In the genomic region with DNA sequence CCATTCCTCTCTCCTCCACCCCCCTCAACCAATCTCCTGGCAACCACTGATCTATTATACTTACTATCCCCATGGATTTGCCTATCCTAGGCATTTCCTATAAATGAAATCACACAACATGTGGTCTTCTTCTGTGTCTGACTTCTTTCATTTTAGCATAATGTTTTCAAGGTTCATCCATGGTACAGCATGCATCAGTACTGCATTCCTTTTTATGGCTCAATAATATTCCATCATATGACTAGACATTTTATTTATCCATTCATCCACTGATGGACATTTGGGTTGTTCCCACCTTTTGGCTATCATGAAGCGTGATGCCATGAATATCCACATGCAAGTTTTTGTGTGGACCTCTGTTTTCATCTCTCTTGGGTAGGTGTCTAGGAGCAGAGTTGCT, we compare ENCODE assay signal across 22 cellular contexts.
A peak's percentile ranks its signal among the peaks of the same experiment; 100 is the strongest.
DNase-seq lines count a peak whose midpoint lies in the region; ATAC-seq and TF ChIP-seq lines count a peak whose summit lies in the region.
"Had no signal": no experiment of that assay in that cellular context is flagged by ENCODE, and none has a peak within 500 bp of the region (broad histone marks: within the 10 kb centered on the region; RNA-seq: fewer than 3 reads in every experiment).

No MANE protein-coding gene starts in this region.

- no peak overlapping the region for H3K4me2 ChIP-seq in IMR-90 (ENCODE audit: low read depth, low read length)
- H3K4me2 ChIP-seq in mammary epithelial cell (ENCODE audit: insufficient read depth, low read depth, low read length): no peak overlapping the region
- H3K4me2 ChIP-seq: BLaER1 had no signal

- H3K4me3 ChIP-seq in ACC112 (ENCODE audit: low read depth, low read length): no peak overlapping the region
- no peak overlapping the region for H3K4me3 ChIP-seq in IMR-90 (ENCODE audit: insufficient read depth, low read depth, low read length)
- H3K4me3 ChIP-seq in mammary epithelial cell (replicated peaks in 1 of 3; ENCODE audit: insufficient read depth in 1 of 3, low read depth in 2 of 3, low read length in 3 of 3): no peak overlapping the region
- no peak overlapping the region for H3K4me3 ChIP-seq in right lobe of liver
- H3K4me3 ChIP-seq: ascending aorta, BLaER1, left lung, Peyer's patch, skin epidermis, tibial artery had no signal

- ATAC-seq in IMR-90 (ENCODE audit: low read depth) (no peak), right lobe of liver (no peak), GM18511 (IDR thresholded peaks at IDR 0.05; ENCODE audit: unreplicated experiment) (no peak)
- no peak for ATAC-seq in activated CD4-positive, CD25-positive, alpha-beta regulatory T cell treated with anti-CD3 and anti-CD28 coated beads, Interleukin-2, amount 50 U/mL, for 24 hours
- ATAC-seq: left lung; stimulated activated naive CD8-positive, alpha-beta T cell treated with anti-CD3 and anti-CD28 coated beads, Interleukin-15, amount 100 ng/mL, for 72 hours had no signal

- CTCF ChIA-PET in IMR-90 (lab: Yijun Ruan, JAX): no interaction called here
- CTCF ChIA-PET in mammary epithelial cell (lab: Charles Lee; ENCODE audit: low non-redundant PET): no interaction called here

- H2BK120ac ChIP-seq in IMR-90 (ENCODE audit: low read depth, low read length): peak overlapping the region; percentile 82

- DNase-seq in IMR-90: peak; percentile 11
- no peak for DNase-seq in mammary epithelial cell
- no peak for DNase-seq in right lobe of liver
- DNase-seq in amniotic stem cell (lab: John Stamatoyannopoulos, UW): no peak
- DNase-seq: activated CD4-positive, alpha-beta memory T cell treated with anti-CD3 and anti-CD28 coated beads for 36 hours; DMS79; GF-D8; left lung; NCI-H187; NCI-H2171; NCI-H524 treated with DMSO at 0.1 percent for 48 hours; NK-92 treated with Interleukin-12 subunit alpha and Interleukin-12 subunit beta, amount 100 ng/mL, for 24 hours; Peyer's patch; SIG-M5; stimulated activated naive CD8-positive, alpha-beta T cell treated with anti-CD3 and anti-CD28 coated beads, Interleukin-15, amount 100 ng/mL, for 72 hours; tibial artery had no signal

- H2AK5ac ChIP-seq in IMR-90 (ENCODE audit: low read depth, low read length): peak overlapping the region; percentile 64

- H3K36me3 ChIP-seq in ACC112 (ENCODE audit: insufficient read depth, low read length) (no peaks in the 10 kb centered on the region), IMR-90 (ENCODE audit: control insufficient read depth, insufficient read depth, low read length) (no peaks in the 10 kb centered on the region), mammary epithelial cell (ENCODE audit: insufficient read depth, low read length) (no peaks in the 10 kb centered on the region), right lobe of liver (no peaks in the 10 kb centered on the region)
- H3K36me3 ChIP-seq: ascending aorta, left lung, Peyer's patch, tibial artery had no signal

- peak overlapping the region; percentile 65 for H4K91ac ChIP-seq in IMR-90 (ENCODE audit: insufficient read depth, low read depth, low read length)

- TF ChIP-seq CTCF in IMR-90 (conservative IDR thresholded peaks at IDR 0.05; ENCODE audit: low read depth, low read length) (no peak), mammary epithelial cell (conservative IDR thresholded peaks at IDR 0.05 in 1 of 2, IDR thresholded peaks at IDR 0.05 in 1 of 2; ENCODE audit: extremely low read depth in 1 of 2, insufficient read depth in 1 of 2, low read depth in 1 of 2, low read length in 2 of 2) (no peak), right lobe of liver (IDR thresholded peaks at IDR 0.05) (no peak)

- H3K27ac ChIP-seq in ACC112 (ENCODE audit: low read depth, low read length): peak overlapping the region; percentile 72; the same call in 1 of the 2 replicates
- no peak overlapping the region for H3K27ac ChIP-seq in IMR-90 (ENCODE audit: insufficient read depth, low read length)
- peak overlapping the region; percentile 77 for H3K27ac ChIP-seq in mammary epithelial cell (ENCODE audit: insufficient read depth, low read depth, low read length)
- H3K27ac ChIP-seq in right lobe of liver: peak overlapping the region; percentile 61 to 81 (median 72)
- H3K27ac ChIP-seq: ascending aorta, BLaER1, left lung, Peyer's patch, skin epidermis, tibial artery had no signal

- intact Hi-C loops in IMR-90 (cut with micrococcal nuclease) (no loop called here), mammary epithelial cell (cut with micrococcal nuclease) (loop anchor here (2.0 kb wide), 1 partner anchor 47 kb away; no protein-coding TSS in a partner anchor), right lobe of liver (cut with DNase I) (loop anchor here in 1 of 2 donors (10.0 kb wide), 1 partner anchor 53 kb away; no protein-coding TSS in a partner anchor)

- H2AK9ac ChIP-seq in IMR-90 (replicated peaks; ENCODE audit: low read depth, low read length, poor library complexity): no peak overlapping the region

- no peaks in the 10 kb centered on the region for H4K20me1 ChIP-seq in IMR-90 (ENCODE audit: insufficient read depth, low read length)
- H4K20me1 ChIP-seq in mammary epithelial cell (ENCODE audit: insufficient read depth, low read length): no peaks in the 10 kb centered on the region
- H4K20me1 ChIP-seq: BLaER1 had no signal

- H2BK20ac ChIP-seq in IMR-90 (ENCODE audit: low read depth, low read length): peak overlapping the region; percentile 80

- no CpG with 5 or more reads among the region's 1 CpG for WGBS in IMR-90 (ENCODE audit: extremely low coverage in 2 of 2, insufficient read length in 1 of 2), 2 experiments
- WGBS in mammary epithelial cell (ENCODE audit: low coverage, missing lambda C conversion rate): 100% methylated on average over 1 of the region's 1 CpG
- WGBS in right lobe of liver (ENCODE audit: insufficient coverage, low coverage, low lambda C conversion rate, missing lambda C conversion rate): 100% methylated on average over 1 of the region's 1 CpG

- BruUV-seq in IMR-90 (replicated peaks; lab: Mats Ljungman, UMichigan) (no TSS peak), mammary epithelial cell (replicated peaks; lab: Mats Ljungman, UMichigan) (no TSS peak)

- dilution Hi-C loops in IMR-90 (cut with HindIII; ENCODE audit: low sequenced_read_pairs, unreplicated experiment): no loop called here
- dilution Hi-C loops in mammary epithelial cell (cut with HindIII; ENCODE audit: low sequenced_read_pairs): no loop called here

- H3K79me2 ChIP-seq in ACC112 (ENCODE audit: control insufficient read depth, insufficient read depth, low read length, unreplicated experiment) (no peaks in the 10 kb centered on the region), mammary epithelial cell (ENCODE audit: insufficient read depth, low read length) (no peaks in the 10 kb centered on the region)

- no peak for TF ChIP-seq POLR2A in IMR-90 (IDR thresholded peaks at IDR 0.05; ENCODE audit: low read depth, low read length)
- no peak for TF ChIP-seq POLR2A in right lobe of liver (IDR thresholded peaks at IDR 0.05)

- peaks cover 17% of the 10 kb centered on the region for H3K9me1 ChIP-seq in IMR-90 (ENCODE audit: insufficient read depth, low read length)

- H2BK15ac ChIP-seq in IMR-90 (ENCODE audit: low read depth, low read length): peak overlapping the region; percentile 99

- no peak overlapping the region for H3K9ac ChIP-seq in IMR-90 (ENCODE audit: low read depth, low read length)
- H3K9ac ChIP-seq in mammary epithelial cell (ENCODE audit: insufficient read depth, low read length): no peak overlapping the region
- H3K9ac ChIP-seq: BLaER1 had no signal

- no peak overlapping the region for H3K56ac ChIP-seq in IMR-90 (ENCODE audit: extremely low read depth, insufficient read depth, low read length)

- peak overlapping the region; percentile 45 for H3K4ac ChIP-seq in IMR-90 (ENCODE audit: low read depth, low read length)

- H4K8ac ChIP-seq in IMR-90 (ENCODE audit: low read depth in 2 of 2, low read length in 2 of 2): peak overlapping the region in 1 of 2 experiments; percentile 91; a peak in 1 of 4 replicates

- POLR2A ChIA-PET in IMR-90 (lab: Charles Lee; ENCODE audit: unreplicated experiment): no interaction called here

- in situ Hi-C loops in IMR-90 (cut with MboI; ENCODE audit: low sequenced_read_pairs): no loop called here
- in situ Hi-C loops in mammary epithelial cell (cut with MboI; ENCODE audit: low sequenced_read_pairs in 2 of 2): loop anchor here in 1 of 2 donors (10.0 kb wide), 1 partner anchor 63 kb away; no protein-coding TSS in a partner anchor

- peak overlapping the region; percentile 17; the same call in 1 of the 2 replicates for H4K5ac ChIP-seq in IMR-90 (ENCODE audit: low read depth, low read length)

- TF ChIP-seq RAD21 in IMR-90 (IDR thresholded peaks at IDR 0.05; ENCODE audit: low read length): no peak

- peak overlapping the region; percentile 64; the same call in 1 of the 2 replicates for H3K18ac ChIP-seq in IMR-90 (ENCODE audit: low read depth, low read length)

- peak overlapping the region; percentile 57 for H2BK5ac ChIP-seq in IMR-90 (ENCODE audit: low read depth, low read length, poor library complexity, severe bottlenecking)

- no peak overlapping the region for H2AFZ ChIP-seq in ACC112 (ENCODE audit: low read length, unreplicated experiment)
- no peak overlapping the region for H2AFZ ChIP-seq in IMR-90 (replicated peaks; ENCODE audit: low read length, poor library complexity)
- H2AFZ ChIP-seq in mammary epithelial cell (ENCODE audit: low read depth, low read length): no peak overlapping the region

- no peak overlapping the region for H3K23ac ChIP-seq in IMR-90 (ENCODE audit: low read depth, low read length)

- H3K4me1 ChIP-seq in ACC112 (ENCODE audit: control insufficient read depth, insufficient read depth, low read length, unreplicated experiment): peaks cover 27% of the 10 kb centered on the region
- H3K4me1 ChIP-seq in IMR-90 (ENCODE audit: control insufficient read depth, insufficient read depth, low read length): peaks cover 13% of the 10 kb centered on the region
- H3K4me1 ChIP-seq in mammary epithelial cell (ENCODE audit: insufficient read depth, low read length): peaks cover 20% of the 10 kb centered on the region
- H3K4me1 ChIP-seq in right lobe of liver: peaks cover 0 to 46% (median 17%) of the 10 kb centered on the region in 4 donors
- H3K4me1 ChIP-seq: ascending aorta, Peyer's patch had no signal

- H3K9me3 ChIP-seq in IMR-90 (ENCODE audit: control insufficient read depth, insufficient read depth, low read length) (no peaks in the 10 kb centered on the region), mammary epithelial cell (replicated peaks; ENCODE audit: insufficient read depth, low read length) (no peaks in the 10 kb centered on the region), right lobe of liver (no peaks in the 10 kb centered on the region)
- H3K9me3 ChIP-seq: ascending aorta, left lung, Peyer's patch, tibial artery had no signal

- peaks cover 5 to 35% of the 10 kb centered on the region in 2 experiments; a peak in 3 of 4 replicates for H3K79me1 ChIP-seq in IMR-90 (ENCODE audit: low read depth in 1 of 2, low read length in 2 of 2)

- H3K27me3 ChIP-seq in ACC112 (ENCODE audit: insufficient read depth, low read length): no peaks in the 10 kb centered on the region
- H3K27me3 ChIP-seq in IMR-90 (ENCODE audit: control insufficient read depth, insufficient read depth, low read length): no peaks in the 10 kb centered on the region
- H3K27me3 ChIP-seq in mammary epithelial cell (ENCODE audit: insufficient read depth, low read length): no peaks in the 10 kb centered on the region
- H3K27me3 ChIP-seq in right lobe of liver: no peaks in the 10 kb centered on the region
- H3K27me3 ChIP-seq: ascending aorta, BLaER1, left lung, Peyer's patch, tibial artery had no signal

- H3K14ac ChIP-seq in IMR-90 (replicated peaks; ENCODE audit: low read depth, low read length): 0 out of 2 replicates have a peak overlapping the region, but pooled peaks have one; percentile 2
